22 cellular contexts compared by ENCODE assay signal in genomic region chr10:103140469-103140868, GRCh38. TPM values are rescaled to one million over a fixed set of nuclear protein-coding genes. Genes with fewer than 3 reads are reported as not detected.
DNase-seq lines count a peak whose midpoint lies in the region; TF ChIP-seq lines count a peak whose summit lies in the region.
"Had no signal": no experiment of that assay in that cellular context is flagged by ENCODE, and none has a peak within 500 bp of the region (broad histone marks: within the 10 kb centered on the region; RNA-seq: fewer than 3 reads in every experiment).

No MANE protein-coding gene starts in this region.

- in situ Hi-C loops in Caki2 (cut with HindIII; ENCODE audit: low pct_unique_long_range_greater_than_20kb, low sequenced_read_pairs), result no loop called here

- peaks cover 86% of the 10 kb centered on the region for H3K36me3 ChIP-seq in neutrophil

- no peaks in the 10 kb centered on the region for H3K27me3 ChIP-seq in neutrophil
- H3K27me3 ChIP-seq: SJSA1 had no signal

- TF ChIP-seq CTCF in neutrophil (IDR thresholded peaks at IDR 0.05), result no peak

- H3K27ac ChIP-seq in neutrophil, result peak overlapping the region; percentile 27
- H3K27ac ChIP-seq: SJSA1 had no signal

- no peaks in the 10 kb centered on the region for H3K4me1 ChIP-seq in neutrophil (ENCODE audit: control insufficient read depth in 1 of 2, insufficient read depth in 1 of 2, low read depth in 1 of 2, low read length in 1 of 2)

- H3K9me3 ChIP-seq in neutrophil, result no peaks in the 10 kb centered on the region
- H3K9me3 ChIP-seq: SJSA1 had no signal

- peak; percentile 28 for DNase-seq in Caki2 (ENCODE audit: low read depth)
- peak; percentile 3 for DNase-seq in DMS79 treated with DMSO at 0.1 percent for 48 hours (lab: John Stamatoyannopoulos, UW)
- DNase-seq in NCI-H146 treated with DMSO at 0.1 percent for 48 hours (lab: John Stamatoyannopoulos, UW; ENCODE audit: unreplicated experiment), result peak; percentile 76
- DNase-seq in cortex of kidney (lab: John Stamatoyannopoulos, UW), result no peak
- DNase-seq in NCI-H748 (lab: John Stamatoyannopoulos, UW; ENCODE audit: unreplicated experiment), result no peak
- no peak for DNase-seq in 8988T
- DNase-seq: C1 segment of cervical spinal cord; CD4-positive, alpha-beta memory T cell; COR-L47; H9; Kasumi-1; NCI-H1105 treated with DMSO at 0.1 percent for 48 hours; NCI-H1694; NCI-H2029 treated with DMSO at 0.1 percent for 48 hours; NCI-H2171; NCI-H226; NCI-H524; NCI-H774 had no signal

- no peak overlapping the region for H3K4me3 ChIP-seq in neutrophil (ENCODE audit: low read depth in 1 of 2, low read length in 1 of 2)
- H3K4me3 ChIP-seq: GM23338, K562, SJSA1 had no signal

RNA-seq across cellular contexts. Expression of gene NT5C2, which starts 52.6 kb away (rescaled TPM):
- total RNA-seq in Caki2 (2014; rRNA removed; shearing (Covaris generic); ENCODE audit: low replicate concordance), result 24.6 and 30.0 TPM in 2 replicates

Comparison
In these comparisons a context has a peak if more than half of its experiments do, and no peak if none do; other contexts are left out.
1. DNase-seq: peak in Caki2 (single experiment), DMS79 treated with DMSO at 0.1 percent for 48 hours (single experiment) and NCI-H146 treated with DMSO at 0.1 percent for 48 hours (single experiment); none in cortex of kidney (single experiment), NCI-H748 (single experiment) and 8988T (single experiment).